8 cellular contexts compared by ENCODE assay signal in the genomic region with DNA sequence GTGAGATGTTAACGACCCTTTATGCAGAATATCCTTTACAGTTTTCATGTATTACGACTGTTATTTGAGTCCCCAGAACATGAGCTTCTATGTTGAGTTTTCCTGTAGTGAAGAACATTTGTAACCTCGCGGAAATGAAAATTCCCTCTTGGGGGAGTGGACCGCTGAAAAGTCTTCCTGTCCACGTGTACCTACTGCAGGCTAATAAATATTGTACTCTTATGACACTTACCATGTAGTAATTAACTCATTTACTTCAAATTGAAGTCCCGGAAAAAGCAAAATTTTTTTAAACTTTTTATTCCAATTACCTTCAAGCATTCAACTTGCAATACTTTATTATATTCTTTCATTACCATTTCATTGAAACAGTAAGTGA. TPM values are rescaled to one million over a fixed set of nuclear protein-coding genes. Genes with fewer than 3 reads are reported as not detected.
DNase-seq lines count a peak whose midpoint lies in the region; ATAC-seq, FAIRE-seq and TF ChIP-seq lines count a peak whose summit lies in the region.

No MANE protein-coding gene starts in this region.

- ATAC-seq in DND-41 (ENCODE audit: insufficient read depth, low read depth) (no peak), pancreas (no peak), HG02885 (IDR thresholded peaks at IDR 0.05; ENCODE audit: poor library complexity, unreplicated experiment) (no peak)

- H3K27me3 ChIP-seq in DND-41 (ENCODE audit: insufficient read depth, low read length, poor library complexity) (no peaks in the 10 kb centered on the region), endothelial cell of umbilical vein (ENCODE audit: control insufficient read depth in 2 of 2, insufficient read depth in 2 of 2, low read length in 2 of 2) (no peaks in the 10 kb centered on the region), pancreas (no peaks in the 10 kb centered on the region)

- H3K79me2 ChIP-seq in DND-41 (ENCODE audit: insufficient read depth, low read length) (peaks cover 97% of the 10 kb centered on the region), OCI-LY7 (ENCODE audit: insufficient read depth, low read depth, low read length) (peaks cover 76% of the 10 kb centered on the region), endothelial cell of umbilical vein (ENCODE audit: control insufficient read depth, insufficient read depth, low read length) (peaks cover 72% of the 10 kb centered on the region)

- TF ChIP-seq CTCF in DND-41 (IDR thresholded peaks at IDR 0.05; ENCODE audit: borderline replicate concordance, extremely low read depth, low read length, poor library complexity, severe bottlenecking) (no peak), OCI-LY7 (conservative IDR thresholded peaks at IDR 0.05; ENCODE audit: low read length) (no peak), endothelial cell of umbilical vein (IDR thresholded peaks at IDR 0.05; ENCODE audit: extremely low read depth in 1 of 2, insufficient read depth in 1 of 2, low read depth in 1 of 2, low read length in 2 of 2) (no peak), pancreas (IDR thresholded peaks at IDR 0.05) (no peak)

- intact Hi-C loops in OCI-LY7 (cut with micrococcal nuclease; ENCODE audit: unreplicated experiment) = loop anchor here (5.0 kb wide), 1 partner anchor 314 kb away; no protein-coding TSS in a partner anchor
- intact Hi-C loops in endothelial cell of umbilical vein (cut with micrococcal nuclease) = no loop called here
- intact Hi-C loops in pancreas (cut with DNase I) = no loop called here

- 0 out of 2 replicates have a peak, but pooled peaks cover 3% of the 10 kb centered on the region for H4K20me1 ChIP-seq in DND-41 (ENCODE audit: insufficient read depth, low read length)
- peaks cover 17% of the 10 kb centered on the region; the same call in 1 of the 2 replicates for H4K20me1 ChIP-seq in OCI-LY7 (ENCODE audit: insufficient read depth, low read length)
- H4K20me1 ChIP-seq in endothelial cell of umbilical vein (replicated peaks; ENCODE audit: control insufficient read depth, extremely low read depth, insufficient read depth, low read length) = peaks cover 1% of the 10 kb centered on the region

- WGBS in pancreas, 2 donors = 2 to 4% methylated on average over 7 of the region's 7 CpGs

- no peak for TF ChIP-seq POLR2A in endothelial cell of umbilical vein (IDR thresholded peaks at IDR 0.05; ENCODE audit: low read depth, low read length)

- H3K9me2 ChIP-seq in OCI-LY7 (ENCODE audit: insufficient read depth, low read length) = no peaks in the 10 kb centered on the region

- H3K36me3 ChIP-seq in DND-41 (ENCODE audit: insufficient read depth, low read length) = 0 out of 2 replicates have a peak, but pooled peaks cover 8% of the 10 kb centered on the region
- H3K36me3 ChIP-seq in OCI-LY7 (ENCODE audit: insufficient read depth, low read length) = peaks cover 10% of the 10 kb centered on the region
- H3K36me3 ChIP-seq in endothelial cell of umbilical vein (ENCODE audit: control insufficient read depth in 2 of 2, extremely low read depth in 1 of 2, insufficient read depth in 2 of 2, low read length in 2 of 2) = no peaks in the 10 kb centered on the region
- H3K36me3 ChIP-seq in pancreas = no peaks in the 10 kb centered on the region

- H3K9me1 ChIP-seq in endothelial cell of umbilical vein (replicated peaks; ENCODE audit: control insufficient read depth, extremely low read depth, insufficient read depth, low read length) = no peaks in the 10 kb centered on the region

- H3K4me2 ChIP-seq in DND-41 (ENCODE audit: insufficient read depth, low read length) (peak overlapping the region; percentile 67), OCI-LY7 (ENCODE audit: low read length) (peak overlapping the region; percentile 90), endothelial cell of umbilical vein (ENCODE audit: insufficient read depth, low read length) (peak overlapping the region; percentile 96)

- H3K9ac ChIP-seq in DND-41 (ENCODE audit: low read depth, low read length) (peak overlapping the region; percentile 84), endothelial cell of umbilical vein (replicated peaks; ENCODE audit: extremely low read depth, insufficient read depth, low read length) (peak overlapping the region; percentile 91)

- dilution Hi-C loops in endothelial cell of umbilical vein (cut with MboI; ENCODE audit: extremely low pct_ligation_motif_present, low sequenced_read_pairs) = no loop called here

- H2AFZ ChIP-seq in DND-41 (ENCODE audit: low read depth, low read length) = peak overlapping the region; percentile 88
- H2AFZ ChIP-seq in OCI-LY7 (ENCODE audit: low read length) = peak overlapping the region; percentile 61; the same call in 1 of the 2 replicates
- H2AFZ ChIP-seq in endothelial cell of umbilical vein (ENCODE audit: low read depth, low read length) = peak overlapping the region; percentile 95

- CTCF ChIA-PET in OCI-LY7 (lab: Charles Lee; ENCODE audit: unreplicated experiment) = interaction anchor here (0.8 kb wide), 1 partner anchor 20 kb away, joined by 3 read pairs; a partner anchor contains a TSS
- CTCF ChIA-PET in endothelial cell of umbilical vein (lab: Charles Lee) = interaction anchor here (1.1 to 2.8 kb wide), 3 partner anchors 9 to 365 kb away, joined by 4 to 13 read pairs (median 4); a partner anchor contains a TSS

- BruUV-seq in OCI-LY7 (replicated peaks; lab: Mats Ljungman, UMichigan) (TSS peak; percentile 77), endothelial cell of umbilical vein (replicated peaks; lab: Mats Ljungman, UMichigan) (no TSS peak)

- H3K27ac ChIP-seq in DND-41 (ENCODE audit: low read length) = peak overlapping the region; percentile 93
- peak overlapping the region; percentile 75 for H3K27ac ChIP-seq in OCI-LY7 (ENCODE audit: low read depth, low read length, poor library complexity, severe bottlenecking)
- peak overlapping the region; percentile 89 for H3K27ac ChIP-seq in endothelial cell of umbilical vein (ENCODE audit: insufficient read depth, low read depth, low read length)
- peak overlapping the region in 2 of 4 donors; percentile 69 to 80 for H3K27ac ChIP-seq in pancreas

- H3K4me3 ChIP-seq in DND-41 (ENCODE audit: low read depth in 1 of 2, low read length in 2 of 2) (peak overlapping the region; percentile 67 to 73), OCI-LY7 (ENCODE audit: low read depth, low read length, poor library complexity, severe bottlenecking) (peak overlapping the region; percentile 94), endothelial cell of umbilical vein (replicated peaks in 1 of 3; ENCODE audit: insufficient read depth in 1 of 3, low read depth in 1 of 3, low read length in 3 of 3) (peak overlapping the region; percentile 52 to 98 (median 92)), pancreas (peak overlapping the region; percentile 72 to 80 (median 74))

- FAIRE-seq in endothelial cell of umbilical vein (lab: Jason Lieb, UNC) (no peak), pancreas (lab: Jason Lieb, UNC) (no peak)

- no peak for DNase-seq in DND-41
- DNase-seq in OCI-LY7 (ENCODE audit: low spot score) = no peak
- no peak for DNase-seq in endothelial cell of umbilical vein (ENCODE audit: low read depth, low spot score)
- DNase-seq in pancreas = no peak
- DNase-seq in NCI-H748 (lab: John Stamatoyannopoulos, UW; ENCODE audit: unreplicated experiment) = no peak
- no peak for DNase-seq in NK-92 treated with Interleukin-12 subunit alpha and Interleukin-12 subunit beta, amount 100 ng/mL, for 24 hours (lab: John Stamatoyannopoulos, UW)
- no peak for DNase-seq in DMS114 treated with DMSO at 0.1 percent for 48 hours (lab: John Stamatoyannopoulos, UW; ENCODE audit: unreplicated experiment)

- POLR2A ChIA-PET in OCI-LY7 (lab: Charles Lee) = interaction anchor here (0.6 to 3.7 kb wide), 7 partner anchors 9 to 414 kb away, joined by 3 to 29 read pairs (median 4); a partner anchor contains a TSS
- POLR2A ChIA-PET in endothelial cell of umbilical vein (lab: Charles Lee) = no interaction called here

- peaks cover 50% of the 10 kb centered on the region for H3K4me1 ChIP-seq in DND-41 (ENCODE audit: insufficient read depth, low read length)
- peaks cover 38% of the 10 kb centered on the region for H3K4me1 ChIP-seq in OCI-LY7 (ENCODE audit: insufficient read depth, low read length, poor library complexity, severe bottlenecking)
- H3K4me1 ChIP-seq in endothelial cell of umbilical vein (ENCODE audit: control insufficient read depth, extremely low read depth, insufficient read depth, low read length) = peaks cover 23% of the 10 kb centered on the region
- peaks cover 14 to 26% (median 19%) of the 10 kb centered on the region in 3 donors for H3K4me1 ChIP-seq in pancreas

- H3K9me3 ChIP-seq in DND-41 (ENCODE audit: insufficient read depth, low read length, severe bottlenecking) (no peaks in the 10 kb centered on the region), OCI-LY7 (ENCODE audit: low read length) (no peaks in the 10 kb centered on the region), endothelial cell of umbilical vein (replicated peaks; ENCODE audit: control insufficient read depth, insufficient read depth, low read length) (no peaks in the 10 kb centered on the region), pancreas (no peaks in the 10 kb centered on the region)

RNA-seq across cellular contexts. Expression of a gene that starts 1.1 kb away (rescaled TPM):
- 22.7 and 26.9 TPM in 2 replicates for total RNA-seq in OCI-LY7 (2014; rRNA removed; shearing (Covaris generic))
- total RNA-seq in OCI-LY7 (2022) = 26.4 and 28.5 TPM in 2 replicates
- 37.6 TPM in 2 replicates for total RNA-seq in endothelial cell of umbilical vein
- polyA plus RNA-seq in endothelial cell of umbilical vein = 23.1 and 26.4 TPM in 2 replicates
- polyA plus RNA-seq in endothelial cell of umbilical vein (2011; cell fraction: cytosol; rRNA removed) = 29.9 and 34.7 TPM in 2 replicates
- polyA plus RNA-seq in endothelial cell of umbilical vein (2011; cell fraction: nucleus; rRNA removed) = 16.5 and 21.1 TPM in 2 replicates
- polyA plus RNA-seq in endothelial cell of umbilical vein (2012) = 42.5 and 42.8 TPM in 2 replicates
- polyA minus RNA-seq in endothelial cell of umbilical vein = 13.9 and 14.8 TPM in 2 replicates
- polyA minus RNA-seq in endothelial cell of umbilical vein (2011; cell fraction: cytosol; rRNA and poly(A)+ RNA removed) = 13.5 TPM
- 9.0 and 11.9 TPM in 2 replicates for polyA minus RNA-seq in endothelial cell of umbilical vein (2011; cell fraction: nucleus; rRNA and poly(A)+ RNA removed)
- 10 to 100 TPM; 24.8 to 45.0 (median 33.3) TPM for total RNA-seq in pancreas
- polyA plus RNA-seq in pancreas = 10 to 100 TPM; 16.8 to 45.9 TPM

RNA-seq across cellular contexts. Expression of a gene that starts 1.1 kb away (rescaled TPM):
- total RNA-seq in OCI-LY7 (2014; rRNA removed; shearing (Covaris generic)) = 25.0 and 26.4 TPM in 2 replicates
- total RNA-seq in OCI-LY7 (2022) (30.3 and 32.1 TPM in 2 replicates), endothelial cell of umbilical vein (14.2 and 20.5 TPM in 2 replicates), pancreas (10 to 100 TPM in 1 of 6 donors, 1 to 10 TPM in 5; 4.3 to 10.1 (median 7.2) TPM)
- polyA plus RNA-seq in endothelial cell of umbilical vein (20.3 and 20.5 TPM in 2 replicates), pancreas (1 to 10 TPM; 4.8 to 8.8 TPM)
- polyA plus RNA-seq in endothelial cell of umbilical vein (2011; cell fraction: cytosol; rRNA removed) = 17.1 and 18.9 TPM in 2 replicates
- 36.8 and 39.4 TPM in 2 replicates for polyA plus RNA-seq in endothelial cell of umbilical vein (2011; cell fraction: nucleus; rRNA removed)
- 16.0 and 17.0 TPM in 2 replicates for polyA plus RNA-seq in endothelial cell of umbilical vein (2012)
- polyA minus RNA-seq in endothelial cell of umbilical vein = 34.8 and 39.2 TPM in 2 replicates
- 16.4 TPM for polyA minus RNA-seq in endothelial cell of umbilical vein (2011; cell fraction: cytosol; rRNA and poly(A)+ RNA removed)
- polyA minus RNA-seq in endothelial cell of umbilical vein (2011; cell fraction: nucleus; rRNA and poly(A)+ RNA removed) = 46.5 and 59.0 TPM in 2 replicates

RNA-seq across cellular contexts. Expression of a gene that starts 20.3 kb away (rescaled TPM):
- 15.9 and 17.0 TPM in 2 replicates for total RNA-seq in OCI-LY7 (2014; rRNA removed; shearing (Covaris generic))
- total RNA-seq in OCI-LY7 (2022) = 13.7 and 13.9 TPM in 2 replicates
- 8.1 and 8.3 TPM in 2 replicates for total RNA-seq in endothelial cell of umbilical vein
- 2.1 and 3.4 TPM in 2 replicates for polyA plus RNA-seq in endothelial cell of umbilical vein
- polyA plus RNA-seq in endothelial cell of umbilical vein (2011; cell fraction: cytosol; rRNA removed) = 6.2 and 7.5 TPM in 2 replicates
- polyA plus RNA-seq in endothelial cell of umbilical vein (2011; cell fraction: nucleus; rRNA removed) = 1.8 and 2.9 TPM in 2 replicates
- 3.7 and 10.1 TPM in 2 replicates for polyA plus RNA-seq in endothelial cell of umbilical vein (2012)
- polyA minus RNA-seq in endothelial cell of umbilical vein = 1.3 and 1.4 TPM in 2 replicates
- 7.7 TPM for polyA minus RNA-seq in endothelial cell of umbilical vein (2011; cell fraction: cytosol; rRNA and poly(A)+ RNA removed)
- polyA minus RNA-seq in endothelial cell of umbilical vein (2011; cell fraction: nucleus; rRNA and poly(A)+ RNA removed) = 0.67 and 0.96 TPM in 2 replicates
- 1 to 10 TPM in 2 of 6 donors, under 1 TPM in 4; 0.51 to 1.3 (median 0.88) TPM for total RNA-seq in pancreas
- 1 to 10 TPM; 1.2 to 1.3 TPM for polyA plus RNA-seq in pancreas
